Comparison of ENCODE assay signal across 16 cellular contexts in genomic region chr5:170635706-170636105, GRCh38.
A peak's percentile ranks its signal among the peaks of the same experiment; 100 is the strongest.
DNase-seq lines count a peak whose midpoint lies in the region; ATAC-seq and TF ChIP-seq lines count a peak whose summit lies in the region.
"Had no signal": no experiment of that assay in that cellular context is flagged by ENCODE, and none has a peak within 500 bp of the region (broad histone marks: within the 10 kb centered on the region; RNA-seq: fewer than 3 reads in every experiment).

No MANE protein-coding gene starts in this region.

- H3K27me3 ChIP-seq in sigmoid colon (no peaks in the 10 kb centered on the region), heart left ventricle (no peaks in the 10 kb centered on the region)
- H3K27me3 ChIP-seq: BLaER1 treated with 17β-estradiol and CSF1 and Interleukin-3, amounts not matched to agents 10 nM and 100 nM had no signal

- 80 to 89% methylated on average over 3 of the region's 3 CpGs for WGBS in sigmoid colon, 2 donors
- WGBS in heart left ventricle, 4 donors, result 44 to 80% (median 68%) methylated on average over 3 of the region's 3 CpGs

- H3K36me3 ChIP-seq in sigmoid colon (no peaks in the 10 kb centered on the region), heart left ventricle (no peaks in the 10 kb centered on the region)
- H3K36me3 ChIP-seq: BLaER1 treated with 17β-estradiol and CSF1 and Interleukin-3, amounts not matched to agents 10 nM and 100 nM; HAP-1 had no signal

- intact Hi-C loops in sigmoid colon (cut with DNase I), result no loop called here
- intact Hi-C loops in heart left ventricle (cut with DNase I), result loop anchor here in 8 of 10 donors (2.0 to 10.0 kb wide), 11 partner anchors 99 to 709 kb away; partner anchors contain the start of gene FOXI1 (in 1 of the 8)

- TF ChIP-seq CTCF in coronary artery (IDR thresholded peaks at IDR 0.05) (no peak), sigmoid colon (IDR thresholded peaks at IDR 0.05) (no peak), heart left ventricle (IDR thresholded peaks at IDR 0.05) (no peak)

- no peak for ATAC-seq in heart left ventricle
- ATAC-seq: CD8-positive, alpha-beta T cell; GM23338 had no signal

- H3K4me1 ChIP-seq in sigmoid colon (peaks cover 0 to 40% (median 38%) of the 10 kb centered on the region in 4 donors), heart left ventricle (peaks cover 0 to 41% (median 20%) of the 10 kb centered on the region in 12 donors)

- H3K9me3 ChIP-seq in sigmoid colon (no peaks in the 10 kb centered on the region), heart left ventricle (no peaks in the 10 kb centered on the region)
- H3K9me3 ChIP-seq: BLaER1 treated with 17β-estradiol and CSF1 and Interleukin-3, amounts not matched to agents 10 nM and 100 nM; HAP-1 had no signal

- TF ChIP-seq POLR2A in sigmoid colon (IDR thresholded peaks at IDR 0.05) (no peak), heart left ventricle (IDR thresholded peaks at IDR 0.05) (no peak)

- no peak overlapping the region for H3K27ac ChIP-seq in coronary artery
- no peak overlapping the region for H3K27ac ChIP-seq in sigmoid colon
- H3K27ac ChIP-seq in heart left ventricle, result no peak overlapping the region
- H3K27ac ChIP-seq: BLaER1 treated with 17β-estradiol and CSF1 and Interleukin-3, amounts not matched to agents 10 nM and 100 nM; HL-60 had no signal

- H3K4me3 ChIP-seq in coronary artery (no peak overlapping the region), sigmoid colon (no peak overlapping the region), heart left ventricle (no peak overlapping the region)
- H3K4me3 ChIP-seq: BLaER1 treated with 17β-estradiol and CSF1 and Interleukin-3, amounts not matched to agents 10 nM and 100 nM; GM23338; HAP-1 had no signal

- TF ChIP-seq EP300 in sigmoid colon (IDR thresholded peaks at IDR 0.05), result no peak

- DNase-seq in activated CD8-positive, alpha-beta memory T cell treated with anti-CD3 and anti-CD28 coated beads, Interleukin-2, amount 50 U/mL, for 48 hours, result peak; percentile 29
- DNase-seq in activated CD8-positive, alpha-beta memory T cell treated with anti-CD3 and anti-CD28 coated beads, Interleukin-2, amount 50 U/mL, for 4 hours, result no peak
- peak; percentile 58 for DNase-seq in coronary artery (ENCODE audit: low spot score)
- DNase-seq in mesenteric fat pad (ENCODE audit: low spot score), result peak; percentile 69
- DNase-seq in sigmoid colon, result peak; percentile 46
- no peak for DNase-seq in NCI-H1694 treated with DMSO at 0.1 percent for 48 hours (lab: John Stamatoyannopoulos, UW)
- no peak for DNase-seq in retina
- DNase-seq in heart left ventricle, result no peak
- DNase-seq: Calu3; CD8-positive, alpha-beta T cell; DMS79 treated with DMSO at 0.1 percent for 48 hours; GF-D8 had no signal

Comparison
In these comparisons a context has a peak if more than half of its experiments do, and no peak if none do; other contexts are left out.
1. DNase-seq: peak in activated CD8-positive, alpha-beta memory T cell treated with anti-CD3 and anti-CD28 coated beads, Interleukin-2, amount 50 U/mL, for 48 hours (single experiment), coronary artery (single experiment), mesenteric fat pad (single experiment) and sigmoid colon (single experiment); none in activated CD8-positive, alpha-beta memory T cell treated with anti-CD3 and anti-CD28 coated beads, Interleukin-2, amount 50 U/mL, for 4 hours (single experiment), NCI-H1694 treated with DMSO at 0.1 percent for 48 hours (single experiment), retina (single experiment) and heart left ventricle (0 of 5).